8 cellular contexts compared by ENCODE assay signal in the genomic region with DNA sequence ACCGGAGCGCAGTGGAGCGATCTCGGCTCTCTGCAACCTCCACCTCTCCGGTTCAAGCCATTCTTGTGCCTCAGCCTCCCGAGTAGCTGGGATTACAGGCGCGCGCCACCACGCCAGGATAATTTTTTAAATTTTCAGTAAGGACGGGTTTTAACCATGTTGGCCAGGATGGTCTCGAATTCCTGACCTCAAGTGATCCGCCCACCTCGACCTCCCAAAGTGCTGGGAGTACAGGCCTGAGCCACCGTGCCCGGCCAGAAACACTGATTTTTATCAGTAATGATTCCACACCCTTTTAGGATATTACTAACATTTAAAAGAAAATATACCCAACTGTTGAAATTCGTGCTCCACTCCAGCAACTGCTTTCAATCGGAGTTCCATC. TPM values are rescaled to one million over a fixed set of nuclear protein-coding genes. Genes with fewer than 3 reads are reported as not detected.
A peak's percentile ranks its signal among the peaks of the same experiment; 100 is the strongest.
DNase-seq lines count a peak whose midpoint lies in the region; ATAC-seq and TF ChIP-seq lines count a peak whose summit lies in the region.

No MANE protein-coding gene starts in this region.

- no peaks in the 10 kb centered on the region for H3K27me3 ChIP-seq in aorta (ENCODE audit: control insufficient read depth in 1 of 2, insufficient read depth in 2 of 2, low read length in 1 of 2)

- H3K4me1 ChIP-seq in mucosa of descending colon (ENCODE audit: low read depth) (peaks cover 11% of the 10 kb centered on the region), aorta (ENCODE audit: control insufficient read depth in 1 of 2, insufficient read depth in 2 of 2, low read length in 2 of 2) (no peaks in the 10 kb centered on the region)

- peak overlapping the region; percentile 81 for H3K4me3 Mint-ChIP-seq in stimulated activated naive CD8-positive, alpha-beta T cell treated with anti-CD3 and anti-CD28 coated beads, Interleukin-15, Interleukin-2, amounts not matched to agents 100 ng/mL and 50 ng/mL, for 24 hours

- no peak for ATAC-seq in stimulated activated naive CD8-positive, alpha-beta T cell treated with anti-CD3 and anti-CD28 coated beads, Interleukin-15, Interleukin-2, amounts not matched to agents 100 U/mL and 50 U/mL, for 24 hours
- no peak for ATAC-seq in mucosa of descending colon
- no peak for ATAC-seq in aorta (ENCODE audit: low FRiP score)

- no peak overlapping the region for H3K27ac Mint-ChIP-seq in stimulated activated naive CD8-positive, alpha-beta T cell treated with anti-CD3 and anti-CD28 coated beads, Interleukin-15, Interleukin-2, amounts not matched to agents 100 ng/mL and 50 ng/mL, for 24 hours

- intact Hi-C loops in mucosa of descending colon (cut with DNase I, micrococcal nuclease) (loop anchor here (10.0 kb wide), 1 partner anchor 187 kb away; no protein-coding TSS in a partner anchor), aorta (cut with DNase I) (loop anchor here in 1 of 2 donors (5.0 to 10.0 kb wide), 2 partner anchors 167 to 185 kb away; a partner anchor contains a TSS)

- H3K36me3 ChIP-seq in mucosa of descending colon (ENCODE audit: low read depth) (no peaks in the 10 kb centered on the region), aorta (ENCODE audit: control insufficient read depth in 1 of 2, insufficient read depth in 2 of 2, low read length in 1 of 2) (no peaks in the 10 kb centered on the region)

- H3K4me3 ChIP-seq in cardiac fibroblast (replicated peaks in 1 of 2; ENCODE audit: low read depth in 2 of 2, low read length in 2 of 2): peak overlapping the region; percentile 66 to 69
- peak overlapping the region; percentile 23 for H3K4me3 ChIP-seq in mucosa of descending colon
- H3K4me3 ChIP-seq in aorta (ENCODE audit: low read length in 2 of 2): peak overlapping the region; percentile 52 to 62

- H3K27me3 Mint-ChIP-seq in stimulated activated naive CD8-positive, alpha-beta T cell treated with anti-CD3 and anti-CD28 coated beads, Interleukin-15, Interleukin-2, amounts not matched to agents 100 ng/mL and 50 ng/mL, for 24 hours: peaks cover 29% of the 10 kb centered on the region

- peaks cover 19% of the 10 kb centered on the region for H3K4me1 Mint-ChIP-seq in stimulated activated naive CD8-positive, alpha-beta T cell treated with anti-CD3 and anti-CD28 coated beads, Interleukin-15, Interleukin-2, amounts not matched to agents 100 ng/mL and 50 ng/mL, for 24 hours (ENCODE audit: low read depth)

- no peak for TF ChIP-seq CTCF in cardiac fibroblast (IDR thresholded peaks at IDR 0.05; ENCODE audit: low read depth, low read length)
- no peak for TF ChIP-seq CTCF in mucosa of descending colon (IDR thresholded peaks at IDR 0.05)

- no peak overlapping the region for H3K27ac ChIP-seq in aorta (ENCODE audit: low read depth in 1 of 2, low read length in 2 of 2)

- H3K36me3 Mint-ChIP-seq in stimulated activated naive CD8-positive, alpha-beta T cell treated with anti-CD3 and anti-CD28 coated beads, Interleukin-15, Interleukin-2, amounts not matched to agents 100 ng/mL and 50 ng/mL, for 24 hours (ENCODE audit: low read depth): peaks cover 10% of the 10 kb centered on the region

- H3K9me3 ChIP-seq in mucosa of descending colon: no peaks in the 10 kb centered on the region
- H3K9me3 ChIP-seq in aorta (ENCODE audit: control insufficient read depth, low read length): no peaks in the 10 kb centered on the region

- WGBS in aorta, 2 donors: 54 to 56% methylated on average over 18 of the region's 18 CpGs

- peaks cover 5% of the 10 kb centered on the region for H3K9me3 Mint-ChIP-seq in stimulated activated naive CD8-positive, alpha-beta T cell treated with anti-CD3 and anti-CD28 coated beads, Interleukin-15, Interleukin-2, amounts not matched to agents 100 ng/mL and 50 ng/mL, for 24 hours

- DNase-seq in stimulated activated naive CD8-positive, alpha-beta T cell treated with anti-CD3 and anti-CD28 coated beads, Interleukin-15, Interleukin-2, amounts not matched to agents 100 U/mL and 50 U/mL, for 24 hours: no peak
- no peak for DNase-seq in cardiac fibroblast (ENCODE audit: low read depth in 2 of 2)
- no peak for DNase-seq in mucosa of descending colon
- no peak for DNase-seq in aorta
- no peak for DNase-seq in T1000 (lab: John Stamatoyannopoulos, UW)
- DNase-seq in HuH-7.5 (ENCODE audit: low spot score): no peak
- DNase-seq in NCI-H69 (lab: John Stamatoyannopoulos, UW): no peak

RNA-seq across cellular contexts. Expression of a gene that starts 0.5 kb away (rescaled TPM):
- total RNA-seq in mucosa of descending colon (1 to 10 TPM; 1.2 to 3.2 (median 1.5) TPM), aorta (1 to 10 TPM; 1.9 to 4.4 TPM)
- 1 to 10 TPM in 1 of 2 donors, under 1 TPM in 1; 0.95 to 3.3 TPM for polyA plus RNA-seq in aorta
